1 cellular context compared by ENCODE assay signal in the genomic region with DNA sequence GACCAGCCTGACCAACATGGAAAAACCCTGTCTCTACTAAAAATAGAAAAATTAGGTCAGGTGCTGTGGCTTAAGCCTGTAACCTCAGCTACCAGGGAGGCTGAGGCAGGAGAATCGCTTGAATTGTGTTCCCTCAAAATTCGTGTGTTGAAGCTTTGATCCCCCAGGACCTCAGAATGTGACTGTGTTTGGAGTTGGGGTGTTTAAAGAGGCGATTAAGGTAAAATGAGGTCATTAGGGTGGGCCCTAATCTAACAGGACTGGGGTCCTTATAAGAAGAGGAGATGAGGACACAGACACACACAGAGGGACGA.
TF ChIP-seq lines count a peak whose summit lies in the region.

No MANE protein-coding gene starts in this region.

TF ChIP-seq in HepG2, 621 proteins besides CTCF, POLR2A, EP300 and RAD21:
- TF ChIP-seq POLR2AphosphoS2 (IDR thresholded peaks at IDR 0.05; ENCODE audit: low read depth, low read length) (peak; percentile 65; the same call in 1 of the 2 replicates), THAP11 (CRISPR knock-in tag; IDR thresholded peaks at IDR 0.05) (no peak), POLR2G (IDR thresholded peaks at IDR 0.05; ENCODE audit: low read depth, low read length) (no peak)
- TF ChIP-seq, protein P1, sequence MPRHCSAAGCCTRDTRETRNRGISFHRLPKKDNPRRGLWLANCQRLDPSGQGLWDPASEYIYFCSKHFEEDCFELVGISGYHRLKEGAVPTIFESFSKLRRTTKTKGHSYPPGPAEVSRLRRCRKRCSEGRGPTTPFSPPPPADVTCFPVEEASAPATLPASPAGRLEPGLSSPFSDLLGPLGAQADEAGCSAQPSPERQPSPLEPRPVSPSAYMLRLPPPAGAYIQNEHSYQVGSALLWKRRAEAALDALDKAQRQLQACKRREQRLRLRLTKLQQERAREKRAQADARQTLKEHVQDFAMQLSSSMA (CRISPR knock-in tag; IDR thresholded peaks at IDR 0.05) = no peak
- TF ChIP-seq, protein P2, sequence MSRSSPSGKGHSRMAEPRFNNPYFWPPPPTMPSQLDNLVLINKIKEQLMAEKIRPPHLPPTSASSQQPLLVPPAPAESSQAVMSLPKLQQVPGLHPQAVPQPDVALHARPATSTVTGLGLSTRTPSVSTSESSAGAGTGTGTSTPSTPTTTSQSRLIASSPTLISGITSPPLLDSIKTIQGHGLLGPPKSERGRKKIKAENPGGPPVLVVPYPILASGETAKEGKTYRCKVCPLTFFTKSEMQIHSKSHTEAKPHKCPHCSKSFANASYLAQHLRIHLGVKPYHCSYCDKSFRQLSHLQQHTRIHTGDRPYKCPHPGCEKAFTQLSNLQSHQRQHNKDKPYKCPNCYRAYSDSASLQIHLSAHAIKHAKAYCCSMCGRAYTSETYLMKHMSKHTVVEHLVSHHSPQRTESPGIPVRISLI (CRISPR knock-in tag; IDR thresholded peaks at IDR 0.05; ENCODE audit: borderline replicate concordance) = no peak
